In genomic region chr7:75937958-75938786, GRCh38 we compare ENCODE assay signal across 9 cellular contexts. TPM values are rescaled to one million over a fixed set of nuclear protein-coding genes. Genes with fewer than 3 reads are reported as not detected.
DNase-seq lines count a peak whose midpoint lies in the region; ATAC-seq, FAIRE-seq and TF ChIP-seq lines count a peak whose summit lies in the region.
"Had no signal": no experiment of that assay in that cellular context is flagged by ENCODE, and none has a peak within 500 bp of the region (broad histone marks: within the 10 kb centered on the region; RNA-seq: fewer than 3 reads in every experiment).

No MANE protein-coding gene starts in this region.

- DNase-seq in BJ (ENCODE audit: low read depth) (peak; percentile 87), SK-N-DZ (ENCODE audit: low spot score) (peak; percentile 75), frontal cortex (ENCODE audit: low spot score in 2 of 2) (peak; percentile 44 to 52), osteoblast (ENCODE audit: insufficient read length, low spot score, missing footprints) (peak; percentile 92), Calu3 (no peak), NCI-H2227 (lab: John Stamatoyannopoulos, UW; ENCODE audit: unreplicated experiment) (no peak), GM12892 (ENCODE audit: insufficient read length) (no peak)

- H3K4me1 ChIP-seq in osteoblast (ENCODE audit: insufficient read depth, low read length) = peaks cover 7% of the 10 kb centered on the region

- H2AFZ ChIP-seq in osteoblast (ENCODE audit: low read length) = no peak overlapping the region

- no peaks in the 10 kb centered on the region for H3K9me3 Mint-ChIP-seq in Calu3 (ENCODE audit: low read depth, unreplicated experiment)
- H3K9me3 Mint-ChIP-seq: central memory CD8-positive, alpha-beta T cell had no signal

- H3K4me3 ChIP-seq in BJ (ENCODE audit: low read depth, low read length) (no peak overlapping the region), osteoblast (ENCODE audit: insufficient read depth, low read length) (no peak overlapping the region)

- H3K4me3 Mint-ChIP-seq in Calu3 (ENCODE audit: low read depth, unreplicated experiment) = no peak overlapping the region
- H3K4me3 Mint-ChIP-seq: central memory CD8-positive, alpha-beta T cell had no signal

- no peaks in the 10 kb centered on the region for H3K27me3 Mint-ChIP-seq in Calu3 (ENCODE audit: unreplicated experiment)
- H3K27me3 Mint-ChIP-seq: central memory CD8-positive, alpha-beta T cell had no signal

- peaks cover 14% of the 10 kb centered on the region for H3K4me1 Mint-ChIP-seq in Calu3 (ENCODE audit: low read depth, unreplicated experiment)

- H3K36me3 Mint-ChIP-seq in Calu3 (ENCODE audit: insufficient read depth, unreplicated experiment) = no peaks in the 10 kb centered on the region

- H3K4me2 ChIP-seq in osteoblast (ENCODE audit: insufficient read depth, low read length) = no peak overlapping the region

- TF ChIP-seq POLR2A in GM12892 (IDR thresholded peaks at IDR 0.05; ENCODE audit: low read depth, low read length) = no peak

- CTCF ChIA-PET in BJ (lab: Yijun Ruan, JAX) (no interaction called here), Calu3 (lab: Charles Lee) (no interaction called here)

- H3K9me3 ChIP-seq in osteoblast (ENCODE audit: low read depth, low read length) = no peaks in the 10 kb centered on the region

- no peak overlapping the region for H3K27ac Mint-ChIP-seq in Calu3 (ENCODE audit: unreplicated experiment)

- POLR2A ChIA-PET in BJ (lab: Charles Lee) = interaction anchor here (0.6 kb wide), 1 partner anchor 151 kb away, joined by 5 read pairs; no protein-coding TSS in a partner anchor

- H3K36me3 ChIP-seq in BJ (ENCODE audit: control insufficient read depth, insufficient read depth, low read length) = no peaks in the 10 kb centered on the region; the same call in 1 of the 2 replicates
- no peaks in the 10 kb centered on the region for H3K36me3 ChIP-seq in osteoblast (ENCODE audit: insufficient read depth, low read length)

- intact Hi-C loops in Calu3 (cut with micrococcal nuclease; ENCODE audit: unreplicated experiment) = no loop called here

- no peak for TF ChIP-seq CTCF in BJ (IDR thresholded peaks at IDR 0.05; ENCODE audit: insufficient read depth, low read depth, low read length)
- TF ChIP-seq CTCF in osteoblast (IDR thresholded peaks at IDR 0.05; ENCODE audit: extremely low read depth, low read depth, low read length) = no peak
- TF ChIP-seq CTCF in Calu3 (IDR thresholded peaks at IDR 0.05; ENCODE audit: unreplicated experiment) = no peak

- no peaks in the 10 kb centered on the region for H3K27me3 ChIP-seq in BJ (ENCODE audit: control insufficient read depth, insufficient read depth, low read length)
- H3K27me3 ChIP-seq in osteoblast (ENCODE audit: insufficient read depth, low read length) = no peaks in the 10 kb centered on the region

- peak overlapping the region; percentile 86 for H3K27ac ChIP-seq in osteoblast (ENCODE audit: low read depth, low read length)

- peaks cover 4% of the 10 kb centered on the region for H4K20me1 ChIP-seq in osteoblast (ENCODE audit: insufficient read depth, low read length)

- no TSS peak for BruUV-seq in Calu3 (replicated peaks; lab: Mats Ljungman, UMichigan)

- ATAC-seq in HG02840 (IDR thresholded peaks at IDR 0.05; ENCODE audit: low FRiP score, unreplicated experiment) = no peak

- no peak for FAIRE-seq in frontal cortex (lab: Jason Lieb, UNC)
- no peak for FAIRE-seq in GM12892 (lab: Jason Lieb, UNC)

- peaks cover 25% of the 10 kb centered on the region for H3K79me2 ChIP-seq in osteoblast (ENCODE audit: insufficient read depth, low read length)

RNA-seq across cellular contexts. Expression of gene POR, which starts 23.2 kb away (rescaled TPM):
- 35.3 and 63.4 TPM in 2 replicates for polyA plus RNA-seq in BJ (2011; rRNA removed)
- 34.2 and 62.3 TPM in 2 replicates for polyA minus RNA-seq in BJ (2011; rRNA and poly(A)+ RNA removed)
- polyA plus RNA-seq in SK-N-DZ (2014; cell fraction: cytosol; rRNA removed) = 69.4 and 75.5 TPM in 2 replicates
- 98.1 and 107 TPM in 2 replicates for polyA plus RNA-seq in SK-N-DZ (2014; cell fraction: nucleus; rRNA removed)
- total RNA-seq in frontal cortex (67.3 TPM), osteoblast (70.4 and 73.1 TPM in 2 replicates), Calu3 (2022) (65.8 and 83.1 TPM in 2 replicates)
- 24.5 TPM for polyA plus RNA-seq in GM12892 (2012; ENCODE audit: missing spikeins)

RNA-seq across cellular contexts. Expression of gene TMEM120A, which starts 56.2 kb away (rescaled TPM):
- polyA plus RNA-seq in BJ (2011; rRNA removed) = 59.9 and 75.2 TPM in 2 replicates
- 37.3 and 46.8 TPM in 2 replicates for polyA minus RNA-seq in BJ (2011; rRNA and poly(A)+ RNA removed)
- 20.5 and 25.9 TPM in 2 replicates for polyA plus RNA-seq in SK-N-DZ (2014; cell fraction: cytosol; rRNA removed)
- 30.2 and 33.7 TPM in 2 replicates for polyA plus RNA-seq in SK-N-DZ (2014; cell fraction: nucleus; rRNA removed)
- total RNA-seq in frontal cortex (26.1 TPM), osteoblast (25.3 and 32.1 TPM in 2 replicates), Calu3 (2022) (19.3 and 30.8 TPM in 2 replicates)
- 21.2 TPM for polyA plus RNA-seq in GM12892 (2012; ENCODE audit: missing spikeins)

RNA-seq across cellular contexts. Expression of gene RHBDD2, which starts 59.3 kb away (rescaled TPM):
- polyA plus RNA-seq in BJ (2011; rRNA removed) = 40.3 and 71.3 TPM in 2 replicates
- 27.6 and 32.1 TPM in 2 replicates for polyA minus RNA-seq in BJ (2011; rRNA and poly(A)+ RNA removed)
- polyA plus RNA-seq in SK-N-DZ (2014; cell fraction: cytosol; rRNA removed) = 26.4 and 33.4 TPM in 2 replicates
- polyA plus RNA-seq in SK-N-DZ (2014; cell fraction: nucleus; rRNA removed) = 13.4 and 13.8 TPM in 2 replicates
- total RNA-seq in frontal cortex (34.2 TPM), osteoblast (27.4 and 27.5 TPM in 2 replicates), Calu3 (2022) (35.3 and 39.2 TPM in 2 replicates)
- 10.2 TPM for polyA plus RNA-seq in GM12892 (2012; ENCODE audit: missing spikeins)

Comparison
In these comparisons a context has a peak if more than half of its experiments do, and no peak if none do; other contexts are left out.
1. DNase-seq: peak in BJ (single experiment), SK-N-DZ (single experiment), frontal cortex (2 of 2) and osteoblast (single experiment); none in Calu3 (single experiment), NCI-H2227 (single experiment) and GM12892 (single experiment).